Comparison of ENCODE assay signal across 8 cellular contexts in the genomic region with DNA sequence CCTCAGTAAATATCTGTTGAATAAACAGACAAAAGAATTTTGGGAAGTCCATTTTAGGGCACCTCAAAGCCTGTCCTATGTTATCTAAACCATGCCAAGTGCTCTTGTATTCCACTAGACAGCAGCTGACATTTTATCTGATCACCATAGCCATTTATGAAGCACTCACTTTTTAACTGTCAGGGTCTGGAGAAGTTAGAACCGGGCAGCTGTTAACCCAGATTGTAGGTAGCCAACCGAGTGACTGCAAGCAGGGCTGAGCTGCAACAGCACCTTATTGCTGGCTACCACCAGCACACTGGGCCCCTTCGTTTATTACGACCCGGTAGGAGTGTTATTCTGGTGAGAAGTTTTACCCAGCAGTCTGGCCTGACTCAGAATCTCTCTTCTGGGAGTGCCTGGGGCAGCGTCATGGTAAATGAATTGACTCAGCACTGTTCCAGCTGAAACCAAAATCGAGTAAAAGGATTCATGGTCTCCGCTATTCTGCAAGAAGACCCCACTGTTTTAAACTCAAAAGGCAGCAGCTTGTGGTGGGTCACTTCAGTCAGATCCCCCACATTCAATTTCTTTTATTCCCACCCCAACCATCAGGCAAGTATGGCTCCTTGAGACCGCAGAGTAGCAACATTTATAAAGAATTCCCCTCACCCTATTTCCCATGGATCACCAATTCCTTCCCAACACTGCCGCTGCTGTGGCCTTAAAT. TPM values are rescaled to one million over a fixed set of nuclear protein-coding genes. Genes with fewer than 3 reads are reported as not detected.
A peak's percentile ranks its signal among the peaks of the same experiment; 100 is the strongest.
DNase-seq lines count a peak whose midpoint lies in the region; ATAC-seq and TF ChIP-seq lines count a peak whose summit lies in the region.

No MANE protein-coding gene starts in this region.

- H3K36me3 ChIP-seq in gastroesophageal sphincter: no peaks in the 10 kb centered on the region

- H3K4me1 ChIP-seq in gastroesophageal sphincter: peaks cover 6 to 90% (median 61%) of the 10 kb centered on the region in 3 donors

- no peak for TF ChIP-seq CTCF in gastroesophageal sphincter (IDR thresholded peaks at IDR 0.05)

- H3K9me3 ChIP-seq in gastroesophageal sphincter: no peaks in the 10 kb centered on the region

- peak overlapping the region; percentile 91 to 98 (median 96) for H3K27ac ChIP-seq in gastroesophageal sphincter

- H3K27me3 ChIP-seq in gastroesophageal sphincter: no peaks in the 10 kb centered on the region

- TF ChIP-seq POLR2A in gastroesophageal sphincter (IDR thresholded peaks at IDR 0.05): no peak

- no peak for ATAC-seq in gastroesophageal sphincter

- TF ChIP-seq EP300 in gastroesophageal sphincter (IDR thresholded peaks at IDR 0.05): no peak

- 33 to 39% methylated on average over 9 of the region's 10 CpGs for WGBS in gastroesophageal sphincter (ENCODE audit: low coverage in 1 of 2), 2 donors

- peak overlapping the region; percentile 89 to 95 for H3K4me3 ChIP-seq in gastroesophageal sphincter

- peak; percentile 22 for DNase-seq in activated CD4-positive, CD25-positive, alpha-beta regulatory T cell treated with anti-CD3 and anti-CD28 coated beads, Interleukin-2, amount 50 U/mL, for 16 hours (ENCODE audit: low read depth, low spot score)
- no peak for DNase-seq in activated CD4-positive, CD25-positive, alpha-beta regulatory T cell treated with anti-CD3 and anti-CD28 coated beads, Interleukin-2, amount 50 U/mL, for 72 hours
- peak; percentile 41 for DNase-seq in activated CD8-positive, alpha-beta memory T cell treated with anti-CD3 and anti-CD28 coated beads, Interleukin-2, amount 50 U/mL, for 4 hours
- peak; percentile 37 to 50 (median 45) for DNase-seq in stimulated activated CD4-positive, alpha-beta T cell treated with anti-CD3 and anti-CD28 coated beads, Interleukin-12 subunit alpha, Interleukin-12 subunit beta, amount 100 ng/mL, for 48 hours (ENCODE audit: low read depth in 2 of 3, low spot score in 1 of 3)
- DNase-seq in NCI-H1417 treated with DMSO at 0.1 percent for 48 hours (lab: John Stamatoyannopoulos, UW): no peak
- no peak for DNase-seq in ureter (ENCODE audit: low spot score)
- DNase-seq in NCI-H2171 treated with DMSO at 0.1 percent for 48 hours (lab: John Stamatoyannopoulos, UW): no peak

RNA-seq across cellular contexts. Expression of gene UBE2V1, which starts 1.7 kb away (rescaled TPM):
- total RNA-seq in gastroesophageal sphincter (100 to 1,000 TPM in 2 of 4 donors, 10 to 100 TPM in 2; 69.3 to 110 (median 87.9) TPM), ureter (120 TPM)

RNA-seq across cellular contexts. Expression of gene PEDS1, which starts 42.2 kb away (rescaled TPM):
- total RNA-seq in gastroesophageal sphincter: 10 to 100 TPM; 24.1 to 46.3 (median 31.8) TPM
- 31.3 TPM for total RNA-seq in ureter

Comparison
In these comparisons a context has a peak if more than half of its experiments do, and no peak if none do; other contexts are left out.
1. DNase-seq: peak in activated CD4-positive, CD25-positive, alpha-beta regulatory T cell treated with anti-CD3 and anti-CD28 coated beads, Interleukin-2, amount 50 U/mL, for 16 hours (single experiment), activated CD8-positive, alpha-beta memory T cell treated with anti-CD3 and anti-CD28 coated beads, Interleukin-2, amount 50 U/mL, for 4 hours (single experiment) and stimulated activated CD4-positive, alpha-beta T cell treated with anti-CD3 and anti-CD28 coated beads, Interleukin-12 subunit alpha, Interleukin-12 subunit beta, amount 100 ng/mL, for 48 hours (3 of 3); none in activated CD4-positive, CD25-positive, alpha-beta regulatory T cell treated with anti-CD3 and anti-CD28 coated beads, Interleukin-2, amount 50 U/mL, for 72 hours (single experiment), NCI-H1417 treated with DMSO at 0.1 percent for 48 hours (single experiment), ureter (single experiment) and NCI-H2171 treated with DMSO at 0.1 percent for 48 hours (single experiment).